1 cellular context compared by ENCODE assay signal in the genomic region with DNA sequence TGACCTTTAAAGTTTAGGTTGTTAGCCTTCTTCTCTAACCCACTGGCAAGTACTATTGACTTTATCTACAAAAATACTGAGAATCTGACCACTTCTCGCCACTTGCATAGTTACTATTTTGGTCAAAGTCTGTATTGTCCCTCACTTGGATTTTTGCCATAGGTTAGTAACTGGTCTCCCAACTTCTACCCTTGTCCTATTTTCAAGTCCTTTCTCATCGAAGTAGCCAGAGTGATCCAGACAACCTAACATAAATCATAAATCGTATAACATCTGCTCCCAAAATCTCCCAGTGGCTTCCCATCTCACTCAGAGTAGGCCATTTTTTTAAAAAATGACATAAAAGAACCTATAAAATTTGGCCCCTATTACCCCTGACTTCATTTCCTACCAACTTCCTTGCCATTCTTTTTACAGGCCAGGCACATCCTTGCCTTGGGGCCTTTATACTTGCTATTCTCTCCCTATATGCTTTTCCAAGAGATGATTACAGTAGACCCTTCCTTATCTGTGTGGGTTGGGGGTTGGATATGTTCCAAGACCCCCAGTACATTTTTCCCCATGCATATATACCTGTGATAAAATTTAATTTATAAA.
TF ChIP-seq lines count a peak whose summit lies in the region.

No MANE protein-coding gene starts in this region.

TF ChIP-seq in endothelial cell of umbilical vein, 7 proteins besides CTCF, POLR2A, EP300 and RAD21 (continued from another document):
- no peak for TF ChIP-seq FOS (IDR thresholded peaks at IDR 0.05; ENCODE audit: borderline replicate concordance, insufficient read depth, low read length)
- TF ChIP-seq JUN (IDR thresholded peaks at IDR 0.05; ENCODE audit: borderline replicate concordance, insufficient read depth, insufficient read length, low read depth), result no peak
- no peak for TF ChIP-seq MYC (IDR thresholded peaks at IDR 0.05; ENCODE audit: low read depth, low read length)
- TF ChIP-seq POLR2AphosphoS5 (IDR thresholded peaks at IDR 0.05; ENCODE audit: insufficient read depth, low read depth, low read length), result no peak
- no peak for TF ChIP-seq GATA2 (IDR thresholded peaks at IDR 0.05; ENCODE audit: insufficient read depth, insufficient read length, low read depth, low read length)
- no peak for TF ChIP-seq EZH2 (IDR thresholded peaks at IDR 0.05; ENCODE audit: borderline replicate concordance, low read depth, low read length, severe bottlenecking)
